ENCODE assay signal across 11 cellular contexts in the genomic region with DNA sequence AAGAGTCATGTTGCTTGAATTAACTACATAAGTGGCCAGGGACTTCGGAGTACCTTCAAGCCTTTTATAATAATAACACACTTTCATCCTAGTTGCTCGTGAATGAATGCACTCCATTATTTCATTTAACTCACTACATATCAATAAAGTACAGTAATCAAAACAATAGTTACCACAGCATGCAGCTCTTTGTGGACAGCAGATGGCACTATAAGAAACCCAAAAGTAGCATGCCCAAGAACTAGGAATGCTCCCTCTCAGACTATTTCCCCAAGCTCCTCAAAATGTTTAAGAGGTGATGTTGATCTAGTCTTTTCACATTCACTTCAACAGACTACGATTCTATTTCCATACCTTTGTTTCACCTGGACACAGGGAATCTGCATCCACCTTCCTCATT.
A peak's percentile ranks its signal among the peaks of the same experiment; 100 is the strongest.
DNase-seq lines count a peak whose midpoint lies in the region; ATAC-seq and TF ChIP-seq lines count a peak whose summit lies in the region.
"Had no signal": no experiment of that assay in that cellular context is flagged by ENCODE, and none has a peak within 500 bp of the region (broad histone marks: within the 10 kb centered on the region; RNA-seq: fewer than 3 reads in every experiment).

No MANE protein-coding gene starts in this region.

- no peak overlapping the region for H3K4me3 ChIP-seq in PC-9
- H3K4me3 ChIP-seq in fibroblast of villous mesenchyme (ENCODE audit: low read depth, low read length): no peak overlapping the region
- H3K4me3 ChIP-seq: thoracic aorta had no signal

- no peak for ATAC-seq in HG03565 (IDR thresholded peaks at IDR 0.05; ENCODE audit: unreplicated experiment)

- no peak overlapping the region for H3K4me3 Mint-ChIP-seq in activated CD4-positive, alpha-beta memory T cell treated with anti-CD3 and anti-CD28 coated beads for 36 hours

- TF ChIP-seq CTCF in PC-9 (conservative IDR thresholded peaks at IDR 0.05) (peak; percentile 43), fibroblast of villous mesenchyme (IDR thresholded peaks at IDR 0.05; ENCODE audit: insufficient read depth, low read depth, low read length) (no peak)

- H3K4me1 ChIP-seq in PC-9 (replicated peaks; ENCODE audit: insufficient read depth): no peaks in the 10 kb centered on the region

- no peaks in the 10 kb centered on the region for H3K9me3 Mint-ChIP-seq in activated CD4-positive, alpha-beta memory T cell treated with anti-CD3 and anti-CD28 coated beads for 36 hours

- H3K36me3 Mint-ChIP-seq in activated CD4-positive, alpha-beta memory T cell treated with anti-CD3 and anti-CD28 coated beads for 36 hours: no peaks in the 10 kb centered on the region

- no peaks in the 10 kb centered on the region for H3K79me2 ChIP-seq in PC-9 (ENCODE audit: low read depth)

- H3K27ac Mint-ChIP-seq in activated CD4-positive, alpha-beta memory T cell treated with anti-CD3 and anti-CD28 coated beads for 36 hours: no peak overlapping the region

- H3K9me3 ChIP-seq in PC-9 (ENCODE audit: insufficient read depth, low read depth): no peaks in the 10 kb centered on the region
- H3K9me3 ChIP-seq: thoracic aorta had no signal

- no peaks in the 10 kb centered on the region for H3K27me3 Mint-ChIP-seq in activated CD4-positive, alpha-beta memory T cell treated with anti-CD3 and anti-CD28 coated beads for 36 hours

- H3K4me1 Mint-ChIP-seq in activated CD4-positive, alpha-beta memory T cell treated with anti-CD3 and anti-CD28 coated beads for 36 hours (ENCODE audit: low read depth): no peaks in the 10 kb centered on the region

- CTCF ChIA-PET in PC-9 (lab: Charles Lee): no interaction called here
- CTCF ChIA-PET in activated CD4-positive, alpha-beta memory T cell treated with anti-CD3 and anti-CD28 coated beads for 36 hours (lab: Charles Lee): no interaction called here

- H3K27me3 ChIP-seq in PC-9 (ENCODE audit: insufficient read depth, low read depth): no peaks in the 10 kb centered on the region

- DNase-seq in NCI-H1694 (lab: John Stamatoyannopoulos, UW) (peak; percentile 6), NCI-H1694 treated with DMSO at 0.1 percent for 48 hours (lab: John Stamatoyannopoulos, UW) (no peak), PC-9 (no peak), fibroblast of villous mesenchyme (ENCODE audit: low read depth) (peak; percentile 0), superior temporal gyrus (ENCODE audit: extremely low spot score) (peak; percentile 6), NCI-H345 treated with DMSO at 0.1 percent for 48 hours (lab: John Stamatoyannopoulos, UW; ENCODE audit: unreplicated experiment) (no peak)
- DNase-seq in activated CD4-positive, alpha-beta memory T cell treated with anti-CD3 and anti-CD28 coated beads for 36 hours: no peak
- DNase-seq: activated naive CD4-positive, alpha-beta T cell; NCI-H774 had no signal

- H3K4me2 ChIP-seq in PC-9: no peak overlapping the region

- no peaks in the 10 kb centered on the region for H3F3A ChIP-seq in PC-9 (ENCODE audit: insufficient read depth, low read depth)

- POLR2A ChIA-PET in PC-9 (lab: Charles Lee; ENCODE audit: unreplicated experiment): no interaction called here
- POLR2A ChIA-PET in activated CD4-positive, alpha-beta memory T cell treated with anti-CD3 and anti-CD28 coated beads for 36 hours (lab: Charles Lee): no interaction called here

- H4K20me1 ChIP-seq in PC-9 (ENCODE audit: insufficient read depth): no peaks in the 10 kb centered on the region

- H2AFZ ChIP-seq in PC-9: no peak overlapping the region

- no peaks in the 10 kb centered on the region for H3K9me2 ChIP-seq in PC-9 (ENCODE audit: insufficient read depth)

- H3K27ac ChIP-seq in PC-9: no peak overlapping the region
- H3K27ac ChIP-seq: thoracic aorta had no signal

- BruUV-seq in PC-9 (replicated peaks; lab: Mats Ljungman, UMichigan): no TSS peak

- intact Hi-C loops in PC-9 (cut with micrococcal nuclease; ENCODE audit: unreplicated experiment): no loop called here
- intact Hi-C loops in activated CD4-positive, alpha-beta memory T cell treated with anti-CD3 and anti-CD28 coated beads for 36 hours (cut with micrococcal nuclease): no loop called here

- no peaks in the 10 kb centered on the region for H3K36me3 ChIP-seq in PC-9 (ENCODE audit: low read depth)
- H3K36me3 ChIP-seq: thoracic aorta had no signal

Comparison
In these comparisons a context has a peak if more than half of its experiments do, and no peak if none do; other contexts are left out.
1. DNase-seq: peak in NCI-H1694 (single experiment), fibroblast of villous mesenchyme (single experiment) and superior temporal gyrus (single experiment); none in NCI-H1694 treated with DMSO at 0.1 percent for 48 hours (single experiment), PC-9 (0 of 2), activated CD4-positive, alpha-beta memory T cell treated with anti-CD3 and anti-CD28 coated beads for 36 hours (single experiment) and NCI-H345 treated with DMSO at 0.1 percent for 48 hours (single experiment).